ENCODE assay signal across 1 cellular context in genomic region chr19:49906879-49907564, GRCh38.
TF ChIP-seq lines count a peak whose summit lies in the region.

No MANE protein-coding gene starts in this region.

TF ChIP-seq in GM12878, 131 proteins besides CTCF, POLR2A, EP300 and RAD21 (continues in another document):
- TF ChIP-seq SPI1 (IDR thresholded peaks at IDR 0.05; ENCODE audit: borderline replicate concordance, insufficient read depth, low read depth, low read length) (no peak), CEBPB (IDR thresholded peaks at IDR 0.05; ENCODE audit: borderline replicate concordance in 1 of 2, low read depth in 2 of 2, low read length in 2 of 2) (no peak), NFIC (IDR thresholded peaks at IDR 0.05; ENCODE audit: low read depth, low read length) (no peak), GATAD2B (conservative IDR thresholded peaks at IDR 0.05; ENCODE audit: low read depth) (peak; percentile 24; the same call in 1 of the 2 replicates), BCLAF1 (IDR thresholded peaks at IDR 0.05) (no peak), RELA (IDR thresholded peaks at IDR 0.05; ENCODE audit: borderline replicate concordance, partially characterized antibody) (no peak), YBX1 (IDR thresholded peaks at IDR 0.05) (no peak), KDM1A (IDR thresholded peaks at IDR 0.05; ENCODE audit: borderline replicate concordance) (no peak), ZNF592 (IDR thresholded peaks at IDR 0.05) (no peak), JUND (IDR thresholded peaks at IDR 0.05; ENCODE audit: low read depth, low read length) (no peak), SRF (IDR thresholded peaks at IDR 0.05; ENCODE audit: low read depth in 2 of 2, low read length in 2 of 2) (no peak), SUZ12 (IDR thresholded peaks at IDR 0.05; ENCODE audit: unreplicated experiment) (no peak), JUNB (IDR thresholded peaks at IDR 0.05) (no peak), FOXM1 (IDR thresholded peaks at IDR 0.05; ENCODE audit: low read depth, low read length) (no peak), RUNX3 (IDR thresholded peaks at IDR 0.05; ENCODE audit: low read length) (peak; percentile 70), POU2F2 (IDR thresholded peaks at IDR 0.05; ENCODE audit: borderline replicate concordance, low read depth, low read length) (peak; percentile 36; the same call in 1 of the 3 replicates), USF2 (IDR thresholded peaks at IDR 0.05; ENCODE audit: borderline replicate concordance, low read depth, low read length) (no peak), SIX5 (IDR thresholded peaks at IDR 0.05; ENCODE audit: low read depth, low read length, severe bottlenecking) (no peak), KAT2A (conservative IDR thresholded peaks at IDR 0.05; ENCODE audit: control insufficient read depth, low read depth, low read length) (no peak), ZBTB11 (CRISPR knock-in tag; IDR thresholded peaks at IDR 0.05) (no peak), NR2F1 (conservative IDR thresholded peaks at IDR 0.05) (no peak), LARP7 (IDR thresholded peaks at IDR 0.05) (peak; percentile 60; the same call in 1 of the 2 replicates), STAT1 (conservative IDR thresholded peaks at IDR 0.05) (no peak), SIN3A (IDR thresholded peaks at IDR 0.05; ENCODE audit: low read depth, low read length) (no peak), BACH1 (IDR thresholded peaks at IDR 0.05; ENCODE audit: borderline replicate concordance) (no peak), CEBPZ (IDR thresholded peaks at IDR 0.05; ENCODE audit: low read depth, low read length) (no peak), ZNF384 (IDR thresholded peaks at IDR 0.05; ENCODE audit: borderline replicate concordance, low read depth, low read length) (peak; percentile 90)
- TF ChIP-seq, protein P1, sequence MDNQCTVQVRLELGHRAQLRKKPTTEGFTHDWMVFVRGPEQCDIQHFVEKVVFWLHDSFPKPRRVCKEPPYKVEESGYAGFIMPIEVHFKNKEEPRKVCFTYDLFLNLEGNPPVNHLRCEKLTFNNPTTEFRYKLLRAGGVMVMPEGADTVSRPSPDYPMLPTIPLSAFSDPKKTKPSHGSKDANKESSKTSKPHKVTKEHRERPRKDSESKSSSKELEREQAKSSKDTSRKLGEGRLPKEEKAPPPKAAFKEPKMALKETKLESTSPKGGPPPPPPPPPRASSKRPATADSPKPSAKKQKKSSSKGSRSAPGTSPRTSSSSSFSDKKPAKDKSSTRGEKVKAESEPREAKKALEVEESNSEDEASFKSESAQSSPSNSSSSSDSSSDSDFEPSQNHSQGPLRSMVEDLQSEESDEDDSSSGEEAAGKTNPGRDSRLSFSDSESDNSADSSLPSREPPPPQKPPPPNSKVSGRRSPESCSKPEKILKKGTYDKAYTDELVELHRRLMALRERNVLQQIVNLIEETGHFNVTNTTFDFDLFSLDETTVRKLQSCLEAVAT (IDR thresholded peaks at IDR 0.05), result peak; percentile 41; the same call in 1 of the 2 replicates
- TF ChIP-seq, protein P2, sequence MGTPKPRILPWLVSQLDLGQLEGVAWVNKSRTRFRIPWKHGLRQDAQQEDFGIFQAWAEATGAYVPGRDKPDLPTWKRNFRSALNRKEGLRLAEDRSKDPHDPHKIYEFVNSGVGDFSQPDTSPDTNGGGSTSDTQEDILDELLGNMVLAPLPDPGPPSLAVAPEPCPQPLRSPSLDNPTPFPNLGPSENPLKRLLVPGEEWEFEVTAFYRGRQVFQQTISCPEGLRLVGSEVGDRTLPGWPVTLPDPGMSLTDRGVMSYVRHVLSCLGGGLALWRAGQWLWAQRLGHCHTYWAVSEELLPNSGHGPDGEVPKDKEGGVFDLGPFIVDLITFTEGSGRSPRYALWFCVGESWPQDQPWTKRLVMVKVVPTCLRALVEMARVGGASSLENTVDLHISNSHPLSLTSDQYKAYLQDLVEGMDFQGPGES (IDR thresholded peaks at IDR 0.05), result no peak
- TF ChIP-seq, protein P3, sequence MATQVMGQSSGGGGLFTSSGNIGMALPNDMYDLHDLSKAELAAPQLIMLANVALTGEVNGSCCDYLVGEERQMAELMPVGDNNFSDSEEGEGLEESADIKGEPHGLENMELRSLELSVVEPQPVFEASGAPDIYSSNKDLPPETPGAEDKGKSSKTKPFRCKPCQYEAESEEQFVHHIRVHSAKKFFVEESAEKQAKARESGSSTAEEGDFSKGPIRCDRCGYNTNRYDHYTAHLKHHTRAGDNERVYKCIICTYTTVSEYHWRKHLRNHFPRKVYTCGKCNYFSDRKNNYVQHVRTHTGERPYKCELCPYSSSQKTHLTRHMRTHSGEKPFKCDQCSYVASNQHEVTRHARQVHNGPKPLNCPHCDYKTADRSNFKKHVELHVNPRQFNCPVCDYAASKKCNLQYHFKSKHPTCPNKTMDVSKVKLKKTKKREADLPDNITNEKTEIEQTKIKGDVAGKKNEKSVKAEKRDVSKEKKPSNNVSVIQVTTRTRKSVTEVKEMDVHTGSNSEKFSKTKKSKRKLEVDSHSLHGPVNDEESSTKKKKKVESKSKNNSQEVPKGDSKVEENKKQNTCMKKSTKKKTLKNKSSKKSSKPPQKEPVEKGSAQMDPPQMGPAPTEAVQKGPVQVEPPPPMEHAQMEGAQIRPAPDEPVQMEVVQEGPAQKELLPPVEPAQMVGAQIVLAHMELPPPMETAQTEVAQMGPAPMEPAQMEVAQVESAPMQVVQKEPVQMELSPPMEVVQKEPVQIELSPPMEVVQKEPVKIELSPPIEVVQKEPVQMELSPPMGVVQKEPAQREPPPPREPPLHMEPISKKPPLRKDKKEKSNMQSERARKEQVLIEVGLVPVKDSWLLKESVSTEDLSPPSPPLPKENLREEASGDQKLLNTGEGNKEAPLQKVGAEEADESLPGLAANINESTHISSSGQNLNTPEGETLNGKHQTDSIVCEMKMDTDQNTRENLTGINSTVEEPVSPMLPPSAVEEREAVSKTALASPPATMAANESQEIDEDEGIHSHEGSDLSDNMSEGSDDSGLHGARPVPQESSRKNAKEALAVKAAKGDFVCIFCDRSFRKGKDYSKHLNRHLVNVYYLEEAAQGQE (IDR thresholded peaks at IDR 0.05; ENCODE audit: low read depth, low read length), result no peak
